In the genomic region with DNA sequence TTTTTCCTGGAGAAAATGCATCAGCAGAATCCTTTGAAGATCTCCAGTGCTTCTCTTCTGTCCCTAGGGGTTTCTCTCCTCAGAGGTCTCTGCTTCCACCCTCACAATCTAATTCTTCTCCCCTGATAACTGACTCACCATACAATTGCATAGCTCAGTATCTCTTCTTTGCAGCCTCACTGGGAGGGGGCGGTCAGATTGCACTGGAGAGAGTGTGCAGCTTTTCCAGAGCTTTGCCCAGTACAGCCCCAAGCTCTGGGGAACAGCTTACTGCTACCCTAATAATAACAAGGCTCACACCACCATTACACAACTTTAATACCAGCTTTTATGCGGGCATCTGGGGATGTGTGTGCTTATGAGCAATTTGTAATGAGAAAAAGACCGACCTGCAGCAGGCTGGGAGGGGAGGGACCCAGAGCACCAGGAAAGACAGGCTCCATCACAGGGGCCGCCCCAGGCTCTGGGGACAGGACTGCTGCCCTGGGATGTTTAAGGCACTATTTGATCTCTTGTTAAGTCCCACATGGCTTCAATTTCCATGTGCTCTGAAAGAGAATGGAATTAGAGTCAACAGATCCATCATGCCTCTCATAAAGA, we compare ENCODE assay signal across 1 cellular context.
TF ChIP-seq lines count a peak whose summit lies in the region.

No MANE protein-coding gene starts in this region.

TF ChIP-seq in IMR-90, 13 proteins besides CTCF, POLR2A, EP300 and RAD21 (continued from another document):
- TF ChIP-seq BHLHE40 (IDR thresholded peaks at IDR 0.05; ENCODE audit: low read depth, low read length) (no peak), CEBPB (IDR thresholded peaks at IDR 0.05; ENCODE audit: low read depth, low read length) (no peak), MXI1 (IDR thresholded peaks at IDR 0.05; ENCODE audit: borderline replicate concordance, low read depth, low read length) (no peak), RCOR1 (IDR thresholded peaks at IDR 0.05; ENCODE audit: insufficient replicate concordance, low read length) (no peak)
